ENCODE assay signal across 20 cellular contexts in genomic region chr6:89032599-89032998, GRCh38. TPM values are rescaled to one million over a fixed set of nuclear protein-coding genes. Genes with fewer than 3 reads are reported as not detected.
DNase-seq lines count a peak whose midpoint lies in the region; ATAC-seq, FAIRE-seq and TF ChIP-seq lines count a peak whose summit lies in the region.
"Had no signal": no experiment of that assay in that cellular context is flagged by ENCODE, and none has a peak within 500 bp of the region (broad histone marks: within the 10 kb centered on the region; RNA-seq: fewer than 3 reads in every experiment).

No MANE protein-coding gene starts in this region.

- H3K36me3 ChIP-seq in K562 (ENCODE audit: control insufficient read depth, insufficient read depth, low read length) (no peaks in the 10 kb centered on the region), mesenchymal stem cell (ENCODE audit: control insufficient read depth in 1 of 2, insufficient read depth in 2 of 2, low read depth in 1 of 2, low read length in 2 of 2) (no peaks in the 10 kb centered on the region)
- H3K36me3 ChIP-seq: MG63, neural progenitor cell, Peyer's patch had no signal

- H3K27me3 ChIP-seq in K562 (ENCODE audit: control insufficient read depth in 2 of 2, insufficient read depth in 2 of 2, low read length in 2 of 2) (peaks cover 0 to 11% of the 10 kb centered on the region in 2 experiments; a peak in 2 of 5 replicates), mesenchymal stem cell (ENCODE audit: control insufficient read depth in 1 of 2, insufficient read depth in 1 of 2, low read length in 2 of 2) (peaks cover 0 to 3% of the 10 kb centered on the region in 2 experiments)
- H3K27me3 ChIP-seq: MG63, neural progenitor cell, Peyer's patch had no signal

- H3K27ac ChIP-seq in K562 (ENCODE audit: extremely low read depth, low read depth, low read length) = no peak overlapping the region
- H3K27ac ChIP-seq in mesenchymal stem cell (ENCODE audit: low read length, poor library complexity, severe bottlenecking) = no peak overlapping the region
- H3K27ac ChIP-seq: neural progenitor cell, Peyer's patch had no signal

- intact Hi-C loops in K562 (cut with micrococcal nuclease) = no loop called here

- H3K4me2 ChIP-seq in K562 (ENCODE audit: insufficient read depth, low read length) = no peak overlapping the region
- no peak overlapping the region for H3K4me2 ChIP-seq in mesenchymal stem cell (ENCODE audit: low read length, poor library complexity, severe bottlenecking)
- H3K4me2 ChIP-seq: neural progenitor cell had no signal

- 61% methylated on average over 2 of the region's 2 CpGs for WGBS in K562 (ENCODE audit: insufficient coverage, low coverage, missing lambda C conversion rate)
- 100% methylated on average over 1 of the region's 2 CpGs for WGBS in mesenchymal stem cell

- no TSS peak for BruUV-seq in K562 (replicated peaks; lab: Mats Ljungman, UMichigan)

- peaks cover 7% of the 10 kb centered on the region for H3K9me3 ChIP-seq in K562 (replicated peaks; ENCODE audit: control insufficient read depth, insufficient read depth, low read depth, low read length)
- H3K9me3 ChIP-seq in mesenchymal stem cell (ENCODE audit: control insufficient read depth, low read length) = peaks cover 2% of the 10 kb centered on the region

- H3K14ac ChIP-seq in mesenchymal stem cell (ENCODE audit: low read length in 2 of 2) = no peak overlapping the region

- H2AFZ ChIP-seq in K562 (ENCODE audit: low read depth, low read length) = 0 out of 2 replicates have a peak overlapping the region, but pooled peaks have one; percentile 22
- no peak overlapping the region for H2AFZ ChIP-seq in mesenchymal stem cell (ENCODE audit: low read depth, low read length)
- H2AFZ ChIP-seq: neural progenitor cell had no signal

- no peaks in the 10 kb centered on the region for H4K20me1 ChIP-seq in K562 (replicated peaks; ENCODE audit: control insufficient read depth, insufficient read depth, low read length)

- FAIRE-seq in K562 (lab: Jason Lieb, UNC) = no peak

- no peak overlapping the region for H2AK5ac ChIP-seq in mesenchymal stem cell (ENCODE audit: low read length, severe bottlenecking)

- POLR2A ChIA-PET in K562 (lab: Yijun Ruan, JAX) = no interaction called here

- H3K79me2 ChIP-seq in K562 (ENCODE audit: control insufficient read depth, insufficient read depth, low read length) = no peaks in the 10 kb centered on the region

- H3K9ac ChIP-seq in K562 (ENCODE audit: insufficient read depth in 1 of 2, low read depth in 2 of 2, low read length in 2 of 2) = no peak overlapping the region
- no peak overlapping the region for H3K9ac ChIP-seq in mesenchymal stem cell (ENCODE audit: low read length)
- H3K9ac ChIP-seq: neural progenitor cell had no signal

- H3K4me1 ChIP-seq in K562 (replicated peaks in 1 of 2; ENCODE audit: control insufficient read depth in 2 of 2, insufficient read depth in 2 of 2, low read length in 2 of 2) (peaks cover 4 to 15% of the 10 kb centered on the region in 2 experiments; a peak in 3 of 5 replicates), mesenchymal stem cell (ENCODE audit: control insufficient read depth, insufficient read depth, low read depth, low read length) (peaks cover 5% of the 10 kb centered on the region)

- no peak overlapping the region for H3K4me3 ChIP-seq in K562
- H3K4me3 ChIP-seq in mesenchymal stem cell (ENCODE audit: insufficient read depth in 1 of 2, low read depth in 1 of 2, low read length in 2 of 2) = no peak overlapping the region
- H3K4me3 ChIP-seq: MG63, neural progenitor cell, Peyer's patch had no signal

- no peak overlapping the region for H3K4ac ChIP-seq in mesenchymal stem cell (ENCODE audit: low read depth in 1 of 2, low read length in 2 of 2)

- H4K8ac ChIP-seq in mesenchymal stem cell (ENCODE audit: low read length) = no peak overlapping the region

- CTCF ChIA-PET in K562 (lab: Yijun Ruan, JAX; ENCODE audit: low intra/inter-chr PET ratio) = no interaction called here

- H2BK12ac ChIP-seq in mesenchymal stem cell (ENCODE audit: low read length in 2 of 2) = no peak overlapping the region

- in situ Hi-C loops in K562 (cut with MboI) = no loop called here

- H3K9me1 ChIP-seq in K562 (ENCODE audit: control insufficient read depth, insufficient read depth, low read length) = no peaks in the 10 kb centered on the region

- no peak overlapping the region for H3K23ac ChIP-seq in mesenchymal stem cell (ENCODE audit: low read length in 2 of 2)

- no peak for TF ChIP-seq RAD21 in K562 (CRISPR knock-in tag; conservative IDR thresholded peaks at IDR 0.05 in 1 of 2, IDR thresholded peaks at IDR 0.05 in 1 of 2)

- peak; percentile 14 for DNase-seq in NOMO-1 treated with dmso at 0.1 percent for 144 hours (lab: John Stamatoyannopoulos, UW; ENCODE audit: unreplicated experiment)
- DNase-seq in NOMO-1 treated with DMSO at 0.1 percent for 48 hours (lab: John Stamatoyannopoulos, UW; ENCODE audit: unreplicated experiment) = no peak
- DNase-seq in HCEC 1CT = peak; percentile 28
- no peak for DNase-seq in K562 (ENCODE audit: extremely low read depth in 1 of 4, low spot score in 3 of 4)
- peak; percentile 22 for DNase-seq in mesenchymal stem cell
- DNase-seq in NCI-H1930 (lab: John Stamatoyannopoulos, UW) = no peak
- no peak for DNase-seq in NCI-H187 (lab: John Stamatoyannopoulos, UW)
- DNase-seq in NCI-H2081 treated with DMSO at 0.1 percent for 48 hours (lab: John Stamatoyannopoulos, UW) = no peak
- DNase-seq: activated T-cell treated with anti-CD3 and anti-CD28 coated beads, Interleukin-2, amount 50 U/mL, for 24 hours; CD4-positive, alpha-beta memory T cell; erythroblast; MG63; NCI-H2029; NCI-H524; Peyer's patch; stimulated activated CD4-positive, alpha-beta T cell treated with anti-CD3 and anti-CD28 coated beads, Interleukin-12 subunit alpha, Interleukin-12 subunit beta, amount 100 ng/mL, for 4 hours; SW 1271 had no signal

- no peak overlapping the region for H2BK5ac ChIP-seq in mesenchymal stem cell (ENCODE audit: low read depth, low read length, poor library complexity, severe bottlenecking)

- no peak for TF ChIP-seq EP300 in K562 (IDR thresholded peaks at IDR 0.05; ENCODE audit: low read length)

- no peaks in the 10 kb centered on the region for H3K79me1 ChIP-seq in mesenchymal stem cell (replicated peaks; ENCODE audit: low read length, poor library complexity, severe bottlenecking)

- TF ChIP-seq POLR2A in K562 (conservative IDR thresholded peaks at IDR 0.05) = no peak

- no peak for ATAC-seq in K562
- ATAC-seq: activated naive CD4-positive, alpha-beta T cell treated with anti-CD3 and anti-CD28 coated beads, Interleukin-2, amount 50 U/mL, for 72 hours; stimulated activated effector memory CD8-positive, alpha-beta T cell treated with anti-CD3 and anti-CD28 coated beads, Interleukin-12 subunit alpha, Interleukin-12 subunit beta, amount 100 ng/mL, for 72 hours had no signal

- H2BK15ac ChIP-seq in mesenchymal stem cell (ENCODE audit: low read depth, poor library complexity, severe bottlenecking) = no peak overlapping the region

- H4K91ac ChIP-seq in mesenchymal stem cell (ENCODE audit: low read length) = no peak overlapping the region

- TF ChIP-seq CTCF in K562 (IDR thresholded peaks at IDR 0.05 in 2 of 3, conservative IDR thresholded peaks at IDR 0.05 in 1 of 3; ENCODE audit: insufficient read depth in 2 of 3, low read depth in 1 of 3, low read length in 3 of 3) = no peak

- H3K18ac ChIP-seq in mesenchymal stem cell (ENCODE audit: low read depth in 1 of 2, low read length in 2 of 2) = no peak overlapping the region

- no peak overlapping the region for H2BK120ac ChIP-seq in mesenchymal stem cell (ENCODE audit: low read depth, low read length)

TF ChIP-seq in K562, 482 proteins besides CTCF, POLR2A, EP300 and RAD21:
- TF ChIP-seq ETV1 (tag; conservative IDR thresholded peaks at IDR 0.05; ENCODE audit: low read depth) = 0 out of 2 replicates have a peak, but pooled peaks have one; percentile 12
- TF ChIP-seq, protein P1, sequence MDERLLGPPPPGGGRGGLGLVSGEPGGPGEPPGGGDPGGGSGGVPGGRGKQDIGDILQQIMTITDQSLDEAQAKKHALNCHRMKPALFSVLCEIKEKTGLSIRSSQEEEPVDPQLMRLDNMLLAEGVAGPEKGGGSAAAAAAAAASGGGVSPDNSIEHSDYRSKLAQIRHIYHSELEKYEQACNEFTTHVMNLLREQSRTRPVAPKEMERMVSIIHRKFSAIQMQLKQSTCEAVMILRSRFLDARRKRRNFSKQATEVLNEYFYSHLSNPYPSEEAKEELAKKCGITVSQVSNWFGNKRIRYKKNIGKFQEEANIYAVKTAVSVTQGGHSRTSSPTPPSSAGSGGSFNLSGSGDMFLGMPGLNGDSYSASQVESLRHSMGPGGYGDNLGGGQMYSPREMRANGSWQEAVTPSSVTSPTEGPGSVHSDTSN (CRISPR knock-in tag; IDR thresholded peaks at IDR 0.05; ENCODE audit: low read depth) = no peak
- TF ChIP-seq, protein P1 (tag; conservative IDR thresholded peaks at IDR 0.05; ENCODE audit: low read depth) = no peak

RNA-seq across cellular contexts. Expression of gene PNRC1, which starts 48.0 kb away (rescaled TPM):
- 9.7 and 21.6 TPM in 2 replicates for total RNA-seq in K562 (2011; cell fraction: chromatin; rRNA removed; ENCODE audit: low replicate concordance)
- total RNA-seq in K562 (2011; cell fraction: nucleolus; rRNA removed) = 8.5 and 8.7 TPM in 2 replicates
- total RNA-seq in K562 (2011; cell fraction: nucleoplasm; rRNA removed) = 14.9 and 27.6 TPM in 2 replicates
- total RNA-seq in K562 (2014; rRNA removed) (5.4 and 6.3 TPM in 2 replicates), K562 (2014; rRNA removed; fragmentation: Illumina TruSeq; extraction: Trizol) (7.4 and 8.1 TPM in 2 replicates), K562 (2015; rRNA removed; fragmentation: Illumina TruSeq; extraction: Trizol) (5.9 and 6.6 TPM in 2 replicates), K562 (2021) (10.3 and 10.8 TPM in 2 replicates)
- polyA plus RNA-seq in K562 (2011; rRNA removed) (7.7 and 9.6 TPM in 2 replicates), K562 (2014; fragmentation: Illumina TruSeq; extraction: Trizol) (6.5 and 6.6 TPM in 2 replicates), K562 (2014; fragmentation: Nextera tagmentation; extraction: Ambion mirVana) (1 to 10 TPM; 1.2 to 1.8 TPM), K562 (2014; rRNA removed) (2.5 and 4.0 TPM in 2 replicates)
- 2.0 and 4.8 TPM in 2 replicates for polyA plus RNA-seq in K562 (2011; cell fraction: cytosol; rRNA removed)
- 6.6 and 11.5 TPM in 2 replicates for polyA plus RNA-seq in K562 (2011; cell fraction: nucleus; rRNA removed)
- polyA plus RNA-seq in K562 (2012) = 8.5 and 17.0 TPM in 2 replicates
- 6.5 and 11.2 TPM in 2 replicates for polyA minus RNA-seq in K562 (2011; rRNA and poly(A)+ RNA removed)
- 9.5 and 9.6 TPM in 2 replicates for polyA minus RNA-seq in K562 (2011; cell fraction: cytosol; rRNA and poly(A)+ RNA removed)
- 5.5 and 14.7 TPM in 2 replicates for polyA minus RNA-seq in K562 (2011; cell fraction: nucleus; rRNA and poly(A)+ RNA removed)
- 105 TPM for polyA plus RNA-seq in mesenchymal stem cell (2013, experiment 1 of 2)
- 108 TPM for polyA plus RNA-seq in mesenchymal stem cell (2013, experiment 2 of 2)

Comparison
In these comparisons a context has a peak if more than half of its experiments do, and no peak if none do; other contexts are left out.
1. DNase-seq: peak in NOMO-1 treated with dmso at 0.1 percent for 144 hours (single experiment), HCEC 1CT (single experiment) and mesenchymal stem cell (single experiment); none in NOMO-1 treated with DMSO at 0.1 percent for 48 hours (single experiment), K562 (0 of 4), NCI-H1930 (0 of 2), NCI-H187 (0 of 2) and NCI-H2081 treated with DMSO at 0.1 percent for 48 hours (single experiment).